In the genomic region with DNA sequence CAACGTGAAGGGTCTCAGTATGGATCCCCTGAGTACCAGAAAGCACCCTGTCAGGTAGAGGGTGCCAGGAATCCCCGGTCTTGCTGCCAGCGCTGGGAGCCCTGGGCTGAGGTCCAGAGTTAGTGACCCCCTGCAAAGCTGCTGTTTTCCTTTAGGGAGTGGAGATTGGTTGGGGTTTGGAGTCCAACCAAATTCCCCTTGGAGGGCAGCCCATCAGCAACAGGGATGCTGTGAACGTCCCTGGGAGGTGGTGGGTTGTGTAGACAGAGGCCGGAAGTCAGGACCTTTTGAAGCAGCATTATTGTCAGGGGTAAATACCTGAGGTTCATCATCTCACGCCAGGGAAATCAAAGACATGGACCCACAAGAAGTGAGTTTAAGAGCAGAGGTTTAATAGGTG, we compare ENCODE assay signal across 15 cellular contexts.
"Had no signal": no experiment of that assay in that cellular context is flagged by ENCODE, and none has a peak within 500 bp of the region (broad histone marks: within the 10 kb centered on the region; RNA-seq: fewer than 3 reads in every experiment).

No MANE protein-coding gene starts in this region.

- H3K36me3 ChIP-seq: heart right ventricle, suprapubic skin, upper lobe of right lung had no signal

- H3K4me3 ChIP-seq: coronary artery, heart right ventricle, psoas muscle, suprapubic skin, upper lobe of right lung had no signal

- H3K4me1 ChIP-seq: heart right ventricle, psoas muscle, suprapubic skin, upper lobe of right lung had no signal

- H3K9me3 Mint-ChIP-seq: activated naive CD8-positive, alpha-beta T cell treated with anti-CD3 and anti-CD28 coated beads, Interleukin-2, amount 10 ng/mL, durations not matched to agents 7 days and 5 days had no signal

- H3K27ac ChIP-seq: coronary artery, heart right ventricle, psoas muscle, suprapubic skin, upper lobe of right lung had no signal

- H3K27me3 Mint-ChIP-seq: activated naive CD8-positive, alpha-beta T cell treated with anti-CD3 and anti-CD28 coated beads, Interleukin-2, amount 10 ng/mL, durations not matched to agents 7 days and 5 days had no signal

- ATAC-seq: activated CD4-positive, CD25-positive, alpha-beta regulatory T cell treated with anti-CD3 and anti-CD28 coated beads, Interleukin-2, amount 50 U/mL, for 24 hours; heart right ventricle; psoas muscle; stimulated activated naive CD8-positive, alpha-beta T cell treated with anti-CD3 and anti-CD28 coated beads, Interleukin-15, Interleukin-2, amounts not matched to agents 100 U/mL and 50 U/mL, for 24 hours; upper lobe of right lung had no signal

- H3K9me3 ChIP-seq: heart right ventricle, psoas muscle, suprapubic skin, upper lobe of right lung had no signal

- FAIRE-seq: frontal cortex, keratinocyte had no signal

- H3K27me3 ChIP-seq: upper lobe of right lung had no signal

- DNase-seq: activated gamma-delta T cell treated with Interleukin-2 at 50 U/mL for 16 hours; activated naive CD8-positive, alpha-beta T cell treated with anti-CD3 and anti-CD28 coated beads, Interleukin-2, amount 10 ng/mL, durations not matched to agents 7 days and 5 days; anterior cingulate cortex; effector CD8-positive, alpha-beta T cell; heart right ventricle; psoas muscle; stimulated activated CD4-positive, alpha-beta T cell treated with anti-CD3 and anti-CD28 coated beads, Interleukin-2, amount 100 ng/mL, for 48 hours; stimulated activated CD8-positive, alpha-beta memory T cell treated with anti-CD3 and anti-CD28 coated beads, Interleukin-4, amount 100 ng/mL, for 48 hours; stimulated activated naive CD8-positive, alpha-beta T cell treated with anti-CD3 and anti-CD28 coated beads, Interleukin-15, Interleukin-2, amounts not matched to agents 100 U/mL and 50 U/mL, for 24 hours; upper lobe of right lung had no signal

- H3K4me3 Mint-ChIP-seq: activated naive CD8-positive, alpha-beta T cell treated with anti-CD3 and anti-CD28 coated beads, Interleukin-2, amount 10 ng/mL, durations not matched to agents 7 days and 5 days had no signal
